18 cellular contexts compared by ENCODE assay signal in genomic region chr17:31917065-31917529, GRCh38. TPM values are rescaled to one million over a fixed set of nuclear protein-coding genes. Genes with fewer than 3 reads are reported as not detected.
DNase-seq lines count a peak whose midpoint lies in the region; ATAC-seq and TF ChIP-seq lines count a peak whose summit lies in the region.
"Had no signal": no experiment of that assay in that cellular context is flagged by ENCODE, and none has a peak within 500 bp of the region (broad histone marks: within the 10 kb centered on the region; RNA-seq: fewer than 3 reads in every experiment).

No MANE protein-coding gene starts in this region.

- H3K4me1 ChIP-seq in left ventricle myocardium inferior (no peaks in the 10 kb centered on the region), right atrium auricular region (no peaks in the 10 kb centered on the region), colonic mucosa (no peaks in the 10 kb centered on the region), mucosa of descending colon (ENCODE audit: low read depth) (no peaks in the 10 kb centered on the region), thoracic aorta (ENCODE audit: control insufficient read depth in 1 of 2, low read depth in 2 of 2) (peaks cover 6% of the 10 kb centered on the region in 2 donors)
- H3K4me1 ChIP-seq: gastrocnemius medialis had no signal

- no peaks in the 10 kb centered on the region for H3K36me3 ChIP-seq in left ventricle myocardium inferior
- no peaks in the 10 kb centered on the region for H3K36me3 ChIP-seq in right atrium auricular region
- H3K36me3 ChIP-seq in colonic mucosa: no peaks in the 10 kb centered on the region
- H3K36me3 ChIP-seq in mucosa of descending colon (ENCODE audit: low read depth): no peaks in the 10 kb centered on the region
- H3K36me3 ChIP-seq in thoracic aorta: no peaks in the 10 kb centered on the region
- H3K36me3 ChIP-seq: gastrocnemius medialis, sigmoid colon had no signal

- no peaks in the 10 kb centered on the region for H3K9me3 ChIP-seq in left ventricle myocardium inferior (replicated peaks)
- H3K9me3 ChIP-seq in right atrium auricular region: no peaks in the 10 kb centered on the region
- no peaks in the 10 kb centered on the region for H3K9me3 ChIP-seq in colonic mucosa
- H3K9me3 ChIP-seq in mucosa of descending colon: no peaks in the 10 kb centered on the region
- H3K9me3 ChIP-seq in thoracic aorta: no peaks in the 10 kb centered on the region
- H3K9me3 ChIP-seq: gastrocnemius medialis, sigmoid colon had no signal

- H3K9ac ChIP-seq in colonic mucosa (ENCODE audit: low read depth in 2 of 2, low read length in 2 of 2): no peak overlapping the region

- H3K27ac ChIP-seq in left ventricle myocardium inferior (replicated peaks): no peak overlapping the region
- no peak overlapping the region for H3K27ac ChIP-seq in right atrium auricular region
- no peak overlapping the region for H3K27ac ChIP-seq in colonic mucosa
- H3K27ac ChIP-seq in thoracic aorta: no peak overlapping the region
- H3K27ac ChIP-seq: gastrocnemius medialis, sigmoid colon had no signal

- H3K4me3 ChIP-seq in left ventricle myocardium inferior (peak overlapping the region; percentile 40), right atrium auricular region (peak overlapping the region in 1 of 2 donors; percentile 24), colonic mucosa (peak overlapping the region; percentile 1), mucosa of descending colon (no peak overlapping the region), thoracic aorta (peak overlapping the region; percentile 52)

- H3K27me3 ChIP-seq in left ventricle myocardium inferior (ENCODE audit: low read depth): peaks cover 79% of the 10 kb centered on the region
- H3K27me3 ChIP-seq in right atrium auricular region: peaks cover 0 to 5% of the 10 kb centered on the region in 2 donors
- H3K27me3 ChIP-seq in colonic mucosa: peaks cover 15% of the 10 kb centered on the region
- H3K27me3 ChIP-seq in thoracic aorta (replicated peaks; ENCODE audit: insufficient read depth): no peaks in the 10 kb centered on the region

- intact Hi-C loops in left ventricle myocardium inferior (cut with micrococcal nuclease): no loop called here
- intact Hi-C loops in colonic mucosa (cut with DNase I): no loop called here
- intact Hi-C loops in mucosa of descending colon (cut with DNase I, micrococcal nuclease): no loop called here
- intact Hi-C loops in sciatic nerve (cut with DNase I): no loop called here

- ATAC-seq in mucosa of descending colon: peak; percentile 79
- no peak for ATAC-seq in thoracic aorta (ENCODE audit: insufficient number of reproducible peaks, low FRiP score, low read depth)
- no peak for ATAC-seq in sciatic nerve
- ATAC-seq: activated T-helper 17 cell treated with anti-CD3 and anti-CD28 coated beads, Interleukin-2, amount 50 U/mL, for 72 hours; gastrocnemius medialis had no signal

- DNase-seq in left ventricle myocardium inferior (no peak), right atrium auricular region (ENCODE audit: low spot score) (no peak), colonic mucosa (no peak), mucosa of descending colon (peak in 1 of 3 donors; percentile 32), thoracic aorta (ENCODE audit: low spot score) (no peak), T1000 (lab: John Stamatoyannopoulos, UW) (no peak), sciatic nerve (ENCODE audit: low spot score) (no peak), activated gamma-delta T cell (lab: John Stamatoyannopoulos, UW) (no peak)
- DNase-seq: activated CD4-positive, alpha-beta T cell treated with anti-CD3 and anti-CD28 coated beads, Interleukin-2, amount 10 ng/mL, durations not matched to agents 24 days and 14 days; COR-L47; effector CD8-positive, alpha-beta T cell; gastrocnemius medialis; HFFc6; NCI-H1930; NCI-H526; sigmoid colon; T-helper 2 cell had no signal

- no peak for TF ChIP-seq CTCF in left ventricle myocardium inferior (IDR thresholded peaks at IDR 0.05; ENCODE audit: borderline replicate concordance)
- TF ChIP-seq CTCF in right atrium auricular region (IDR thresholded peaks at IDR 0.05): no peak
- no peak for TF ChIP-seq CTCF in colonic mucosa (IDR thresholded peaks at IDR 0.05)
- TF ChIP-seq CTCF in mucosa of descending colon (IDR thresholded peaks at IDR 0.05): no peak
- no peak for TF ChIP-seq CTCF in thoracic aorta (IDR thresholded peaks at IDR 0.05)

RNA-seq across cellular contexts. Expression of gene UTP6, which starts 15.6 kb away (rescaled TPM):
- 32.0 TPM for total RNA-seq in left ventricle myocardium inferior
- total RNA-seq in right atrium auricular region: 10 to 100 TPM; 10.2 to 17.9 TPM
- total RNA-seq in colonic mucosa: 10 to 100 TPM; 28.7 to 62.9 TPM
- total RNA-seq in mucosa of descending colon: 10 to 100 TPM; 31.8 to 48.3 (median 41.7) TPM
- 10 to 100 TPM; 56.0 to 77.3 TPM for total RNA-seq in thoracic aorta
- 57.7 TPM for total RNA-seq in sciatic nerve

RNA-seq across cellular contexts. Expression of gene SUZ12, which starts 19.7 kb away (rescaled TPM):
- total RNA-seq in left ventricle myocardium inferior (12.6 TPM), right atrium auricular region (10 to 100 TPM; 12.0 to 12.4 TPM), colonic mucosa (10 to 100 TPM; 27.7 to 29.4 TPM), mucosa of descending colon (10 to 100 TPM; 20.0 to 30.7 (median 20.9) TPM), thoracic aorta (10 to 100 TPM; 14.4 to 26.0 TPM), sciatic nerve (22.6 TPM)

RNA-seq across cellular contexts. Expression of gene COPRS, which starts 58.1 kb away (rescaled TPM):
- total RNA-seq in left ventricle myocardium inferior (52.5 TPM), right atrium auricular region (10 to 100 TPM; 67.8 to 73.9 TPM), colonic mucosa (10 to 100 TPM; 21.5 to 30.6 TPM), mucosa of descending colon (10 to 100 TPM; 13.5 to 63.9 (median 20.7) TPM), thoracic aorta (100 to 1,000 TPM in 1 of 2 donors, 10 to 100 TPM in 1; 74.5 to 157 TPM), sciatic nerve (38.2 TPM)
